In genomic region chr20:31718952-31719643, GRCh38 we compare ENCODE assay signal across 8 cellular contexts. TPM values are rescaled to one million over a fixed set of nuclear protein-coding genes. Genes with fewer than 3 reads are reported as not detected.
A peak's percentile ranks its signal among the peaks of the same experiment; 100 is the strongest.
DNase-seq lines count a peak whose midpoint lies in the region; ATAC-seq and TF ChIP-seq lines count a peak whose summit lies in the region.

No MANE protein-coding gene starts in this region.

- ATAC-seq in heart right ventricle (no peak), left cardiac atrium (no peak), lower lobe of right lung (no peak), HG02678 (IDR thresholded peaks at IDR 0.05; ENCODE audit: unreplicated experiment) (no peak), GM19035 (IDR thresholded peaks at IDR 0.05; ENCODE audit: unreplicated experiment) (no peak)

- H3K27me3 ChIP-seq in heart right ventricle (no peaks in the 10 kb centered on the region), lower lobe of right lung (ENCODE audit: low read depth) (no peaks in the 10 kb centered on the region), uterus (no peaks in the 10 kb centered on the region)

- H3K4me1 ChIP-seq in heart right ventricle (peaks cover 10 to 82% (median 71%) of the 10 kb centered on the region in 9 donors), lower lobe of right lung (peaks cover 67% of the 10 kb centered on the region), uterus (peaks cover 0 to 10% of the 10 kb centered on the region in 2 donors)

- H3K36me3 ChIP-seq in heart right ventricle (peaks cover 0 to 66% (median 0%) of the 10 kb centered on the region in 9 donors), lower lobe of right lung (peaks cover 33% of the 10 kb centered on the region), uterus (no peaks in the 10 kb centered on the region)

- intact Hi-C loops in heart right ventricle (cut with DNase I): loop anchor here in 3 of 10 donors (2.0 to 10.0 kb wide), 2 partner anchors 48 to 154 kb away; no protein-coding TSS in a partner anchor
- intact Hi-C loops in left cardiac atrium (cut with DNase I): no loop called here
- intact Hi-C loops in lower lobe of right lung (cut with DNase I): loop anchor here (10.0 kb wide), 1 partner anchor 54 kb away; no protein-coding TSS in a partner anchor
- intact Hi-C loops in uterus (cut with DNase I; ENCODE audit: low total_unique reads): no loop called here

- DNase-seq in heart right ventricle (no peak), left cardiac atrium (no peak), lower lobe of right lung (no peak), uterus (no peak), NCI-H226 (no peak)

- H3K4me3 ChIP-seq in heart right ventricle: peak overlapping the region; percentile 64 to 93 (median 81)
- peak overlapping the region; percentile 98 for H3K4me3 ChIP-seq in lower lobe of right lung
- H3K4me3 ChIP-seq in uterus: no peak overlapping the region

- H3K27ac ChIP-seq in heart right ventricle: peak overlapping the region; percentile 96 to 100 (median 99)
- H3K27ac ChIP-seq in angular gyrus (ENCODE audit: low read depth, low read length): peak overlapping the region; percentile 100
- H3K27ac ChIP-seq in lower lobe of right lung: peak overlapping the region; percentile 100
- peak overlapping the region; percentile 98 to 99 for H3K27ac ChIP-seq in uterus

- WGBS in heart right ventricle, 2 donors: 40 to 46% methylated on average over 6 of the region's 6 CpGs

- TF ChIP-seq POLR2A in uterus (IDR thresholded peaks at IDR 0.05): no peak

- TF ChIP-seq CTCF in heart right ventricle (IDR thresholded peaks at IDR 0.05) (no peak), lower lobe of right lung (IDR thresholded peaks at IDR 0.05) (no peak), uterus (IDR thresholded peaks at IDR 0.05) (no peak)

- no peaks in the 10 kb centered on the region for H3K9me3 ChIP-seq in heart right ventricle
- no peaks in the 10 kb centered on the region for H3K9me3 ChIP-seq in lower lobe of right lung
- H3K9me3 ChIP-seq in uterus: no peaks in the 10 kb centered on the region

RNA-seq across cellular contexts. Expression of gene BCL2L1, which starts 3.6 kb away (rescaled TPM):
- total RNA-seq in heart right ventricle: 10 to 100 TPM; 34.7 to 97.4 (median 45.9) TPM
- polyA plus RNA-seq in heart right ventricle: 100 to 1,000 TPM in 1 of 2 donors, 10 to 100 TPM in 1; 35.2 to 128 TPM
- 10 to 100 TPM; 45.1 to 79.8 TPM for total RNA-seq in left cardiac atrium
- total RNA-seq in lower lobe of right lung: 126 TPM
- 100 to 1,000 TPM in 1 of 4 donors, 10 to 100 TPM in 3; 35.0 to 113 (median 57.4) TPM for total RNA-seq in uterus

RNA-seq across cellular contexts. Expression of gene TPX2, which starts 20.0 kb away (rescaled TPM):
- 1 to 10 TPM in 4 of 10 donors, under 1 TPM in 6; 0.17 to 9.6 (median 0.85) TPM for total RNA-seq in heart right ventricle
- under 1 TPM; 0.29 to 0.72 TPM for polyA plus RNA-seq in heart right ventricle
- 1 to 10 TPM in 1 of 2 donors, under 1 TPM in 1; 0.73 to 2.0 TPM for total RNA-seq in left cardiac atrium
- 1.9 TPM for total RNA-seq in lower lobe of right lung
- total RNA-seq in uterus: 10 to 100 TPM in 1 of 4 donors, under 1 TPM in 2, not detected in 1; 0.12 to 32.4 (median 0.59) TPM

Comparison
In these comparisons a context has a peak if more than half of its experiments do, and no peak if none do; other contexts are left out.
1. H3K4me3 ChIP-seq: peak in heart right ventricle (10 of 10) and lower lobe of right lung (single experiment); none in uterus (0 of 2).
2. Peak in every context shown above with its lines, with median percentiles within 50 percentile points of each other: H3K27ac ChIP-seq.